ENCODE assay signal across 15 cellular contexts in the genomic region with DNA sequence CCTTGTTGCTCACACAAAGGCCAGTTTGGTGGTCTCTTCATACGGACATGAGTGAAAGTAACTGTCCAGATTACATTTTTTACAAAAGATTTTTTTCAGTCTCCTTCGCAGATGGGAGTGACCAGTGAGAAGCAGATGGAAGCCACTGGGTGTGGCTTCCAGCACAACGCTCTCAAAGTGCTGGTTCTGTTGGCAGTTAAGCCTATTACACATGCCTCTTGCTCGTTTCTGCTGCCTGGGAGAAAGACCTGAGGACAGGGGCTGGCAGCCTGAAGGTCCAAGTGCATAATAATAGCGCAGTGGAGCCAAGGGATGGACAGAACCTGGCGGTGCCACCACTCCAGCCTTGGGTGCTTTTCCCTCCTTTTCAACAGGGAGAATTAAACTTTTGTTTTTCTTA. TPM values are rescaled to one million over a fixed set of nuclear protein-coding genes. Genes with fewer than 3 reads are reported as not detected.
A peak's percentile ranks its signal among the peaks of the same experiment; 100 is the strongest.
DNase-seq lines count a peak whose midpoint lies in the region; TF ChIP-seq lines count a peak whose summit lies in the region.
"Had no signal": no experiment of that assay in that cellular context is flagged by ENCODE, and none has a peak within 500 bp of the region (broad histone marks: within the 10 kb centered on the region; RNA-seq: fewer than 3 reads in every experiment).

No MANE protein-coding gene starts in this region.

- no peaks in the 10 kb centered on the region for H3K36me3 ChIP-seq in neuron (ENCODE audit: insufficient read depth, low read length)
- H3K36me3 ChIP-seq: ovary had no signal

- no peak for TF ChIP-seq CTCF in glutamatergic neuron (IDR thresholded peaks at IDR 0.05; ENCODE audit: partially characterized antibody, unreplicated experiment)

- H3K9me3 Mint-ChIP-seq in glutamatergic neuron (ENCODE audit: unreplicated experiment) = peaks cover 8% of the 10 kb centered on the region
- H3K9me3 Mint-ChIP-seq in activated CD4-positive, alpha-beta T cell treated with anti-CD3 and anti-CD28 coated beads, Interleukin-2, amount 10 ng/mL, durations not matched to agents 24 days and 14 days = peaks cover 11% of the 10 kb centered on the region

- H3K4me1 ChIP-seq in neuron (ENCODE audit: insufficient read depth, low read length) = peaks cover 15% of the 10 kb centered on the region

- in situ Hi-C loops in G401 (cut with HindIII; ENCODE audit: low sequenced_read_pairs) = no loop called here

- H3K36me3 Mint-ChIP-seq in glutamatergic neuron (ENCODE audit: unreplicated experiment) = peaks cover 10% of the 10 kb centered on the region
- H3K36me3 Mint-ChIP-seq in activated CD4-positive, alpha-beta T cell treated with anti-CD3 and anti-CD28 coated beads, Interleukin-2, amount 10 ng/mL, durations not matched to agents 24 days and 14 days (ENCODE audit: low read depth) = peaks cover 3% of the 10 kb centered on the region

- H3K27ac Mint-ChIP-seq in glutamatergic neuron (ENCODE audit: unreplicated experiment) = peak overlapping the region; percentile 88
- H3K27ac Mint-ChIP-seq in activated CD4-positive, alpha-beta T cell treated with anti-CD3 and anti-CD28 coated beads, Interleukin-2, amount 10 ng/mL, durations not matched to agents 24 days and 14 days = no peak overlapping the region
- H3K27ac Mint-ChIP-seq: HFFc6; T-helper 1 cell treated with Interleukin-12 subunit alpha and Interleukin-12 subunit beta and Interleukin-4 antibody, amounts not matched to agents 30 μg/mL and 1 μg/mL, for 36 hours had no signal

- H3K4me3 Mint-ChIP-seq in glutamatergic neuron (ENCODE audit: unreplicated experiment) = peak overlapping the region; percentile 47
- H3K4me3 Mint-ChIP-seq in activated CD4-positive, alpha-beta T cell treated with anti-CD3 and anti-CD28 coated beads, Interleukin-2, amount 10 ng/mL, durations not matched to agents 24 days and 14 days = no peak overlapping the region
- H3K4me3 Mint-ChIP-seq: HFFc6; T-helper 1 cell treated with Interleukin-12 subunit alpha and Interleukin-12 subunit beta and Interleukin-4 antibody, amounts not matched to agents 30 μg/mL and 1 μg/mL, for 36 hours had no signal

- H3K4me3 ChIP-seq in neuron (ENCODE audit: low read length) = no peak overlapping the region
- H3K4me3 ChIP-seq: coronary artery, ovary had no signal

- DNase-seq in G401 (ENCODE audit: low spot score) = peak; percentile 1
- peak; percentile 72 for DNase-seq in NCI-H82 treated with DMSO at 0.1 percent for 48 hours (lab: John Stamatoyannopoulos, UW; ENCODE audit: unreplicated experiment)
- no peak for DNase-seq in glutamatergic neuron
- no peak for DNase-seq in NCI-H510A (lab: John Stamatoyannopoulos, UW)
- no peak for DNase-seq in activated CD4-positive, alpha-beta T cell treated with anti-CD3 and anti-CD28 coated beads, Interleukin-2, amount 10 ng/mL, durations not matched to agents 24 days and 14 days
- DNase-seq in SK-N-DZ (ENCODE audit: low spot score) = no peak
- no peak for DNase-seq in NCI-H2029 treated with DMSO at 0.1 percent for 48 hours (lab: John Stamatoyannopoulos, UW)
- DNase-seq: activated T-cell treated with anti-CD3 and anti-CD28 coated beads, Interleukin-2, amount 50 U/mL, for 48 hours; foreskin fibroblast; HFFc6; NCI-H2171 treated with DMSO at 0.1 percent for 48 hours; ovary had no signal

- H3K4me1 Mint-ChIP-seq in glutamatergic neuron (ENCODE audit: low read depth, unreplicated experiment) = peaks cover 12% of the 10 kb centered on the region
- peaks cover 15% of the 10 kb centered on the region for H3K4me1 Mint-ChIP-seq in activated CD4-positive, alpha-beta T cell treated with anti-CD3 and anti-CD28 coated beads, Interleukin-2, amount 10 ng/mL, durations not matched to agents 24 days and 14 days

- peak overlapping the region; percentile 84 for H2AFZ ChIP-seq in neuron (ENCODE audit: low read depth, low read length)

- H3K9me3 ChIP-seq in neuron (ENCODE audit: low read length) = peaks cover 4% of the 10 kb centered on the region

- peaks cover 2% of the 10 kb centered on the region for H3K27me3 ChIP-seq in neuron (ENCODE audit: insufficient read depth, low read length)
- H3K27me3 ChIP-seq: ovary had no signal

- peaks cover 2% of the 10 kb centered on the region for H3K27me3 Mint-ChIP-seq in glutamatergic neuron (ENCODE audit: unreplicated experiment)
- H3K27me3 Mint-ChIP-seq in activated CD4-positive, alpha-beta T cell treated with anti-CD3 and anti-CD28 coated beads, Interleukin-2, amount 10 ng/mL, durations not matched to agents 24 days and 14 days = peaks cover 11% of the 10 kb centered on the region

- intact Hi-C loops in activated CD4-positive, alpha-beta T cell treated with anti-CD3 and anti-CD28 coated beads, Interleukin-2, amount 10 ng/mL, durations not matched to agents 24 days and 14 days (cut with micrococcal nuclease) = no loop called here

RNA-seq across cellular contexts. Expression of a gene that starts 1.3 kb away (rescaled TPM):
- total RNA-seq in G401 (2014; rRNA removed; shearing (Covaris generic)) = 16.7 and 32.6 TPM in 2 replicates
- total RNA-seq in glutamatergic neuron (ENCODE audit: unreplicated experiment) = 2.0 TPM
- total RNA-seq in activated CD4-positive, alpha-beta T cell treated with anti-CD3 and anti-CD28 coated beads, Interleukin-2, amount 10 ng/mL, durations not matched to agents 24 days and 14 days = 20.0 and 22.1 TPM in 2 replicates
- polyA plus RNA-seq in SK-N-DZ (2014; cell fraction: cytosol; rRNA removed) = 31.9 and 34.4 TPM in 2 replicates
- 8.1 and 8.9 TPM in 2 replicates for polyA plus RNA-seq in SK-N-DZ (2014; cell fraction: nucleus; rRNA removed)

Comparison
In these comparisons a context has a peak if more than half of its experiments do, and no peak if none do; other contexts are left out.
1. DNase-seq: peak in G401 (single experiment) and NCI-H82 treated with DMSO at 0.1 percent for 48 hours (single experiment); none in glutamatergic neuron (single experiment), NCI-H510A (single experiment), activated CD4-positive, alpha-beta T cell treated with anti-CD3 and anti-CD28 coated beads, Interleukin-2, amount 10 ng/mL, durations not matched to agents 24 days and 14 days (single experiment), SK-N-DZ (single experiment) and NCI-H2029 treated with DMSO at 0.1 percent for 48 hours (single experiment).